37 cellular contexts compared by ENCODE assay signal in the genomic region with DNA sequence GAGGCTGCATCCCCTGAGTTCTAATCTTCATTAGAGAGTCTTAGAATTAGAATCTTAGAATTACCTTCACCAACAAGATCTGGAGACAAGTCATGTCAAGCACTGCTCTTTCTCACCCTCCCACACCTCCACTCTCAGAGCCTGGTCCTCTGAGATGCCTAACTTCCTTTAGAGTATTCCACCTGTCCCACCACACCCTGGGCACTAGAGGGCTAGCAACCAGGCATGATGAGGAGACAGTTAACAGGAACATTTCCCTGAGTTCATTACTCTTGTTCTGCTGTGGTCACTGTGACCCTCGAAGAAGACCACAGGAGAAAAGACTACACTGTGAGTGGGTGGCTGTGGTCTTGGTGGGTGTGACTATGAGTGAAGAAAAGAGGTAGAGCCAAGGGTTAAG. TPM values are rescaled to one million over a fixed set of nuclear protein-coding genes. Genes with fewer than 3 reads are reported as not detected.
DNase-seq lines count a peak whose midpoint lies in the region; ATAC-seq, FAIRE-seq and TF ChIP-seq lines count a peak whose summit lies in the region.
"Had no signal": no experiment of that assay in that cellular context is flagged by ENCODE, and none has a peak within 500 bp of the region (broad histone marks: within the 10 kb centered on the region; RNA-seq: fewer than 3 reads in every experiment).

No MANE protein-coding gene starts in this region.

- H3K79me1 ChIP-seq in H9 (ENCODE audit: insufficient read depth, low read depth, low read length, poor library complexity, severe bottlenecking) = no peaks in the 10 kb centered on the region

- H3K14ac ChIP-seq in H9 (ENCODE audit: insufficient read depth, low read length) = no peak overlapping the region

- no peaks in the 10 kb centered on the region for H3K23me2 ChIP-seq in H9 (ENCODE audit: insufficient read length, low read depth, low read length, poor library complexity, severe bottlenecking)

- H3K4me1 ChIP-seq in BE2C (peaks cover 28% of the 10 kb centered on the region), H9 (ENCODE audit: insufficient read depth, low read length) (peaks cover 3% of the 10 kb centered on the region; the same call in 1 of the 2 replicates), Panc1 (ENCODE audit: control insufficient read depth, insufficient read depth, low read length) (no peaks in the 10 kb centered on the region), keratinocyte (ENCODE audit: control insufficient read depth, extremely low read depth, insufficient read depth, low read length) (no peaks in the 10 kb centered on the region)
- H3K4me1 ChIP-seq: pancreas, spleen, stomach, uterus had no signal

- H3K79me2 ChIP-seq in H9 (ENCODE audit: insufficient read depth, low read length) = no peaks in the 10 kb centered on the region
- no peaks in the 10 kb centered on the region for H3K79me2 ChIP-seq in keratinocyte (ENCODE audit: control insufficient read depth, insufficient read depth, low read length)

- no peak overlapping the region for H3K4ac ChIP-seq in H9 (ENCODE audit: low read depth, low read length)

- TF ChIP-seq CTCF in BE2C (IDR thresholded peaks at IDR 0.05; ENCODE audit: low read depth, low read length) (peak; percentile 17; the same call in 1 of the 2 replicates), H9 (conservative IDR thresholded peaks at IDR 0.05) (peak; percentile 59), Panc1 (IDR thresholded peaks at IDR 0.05) (peak; percentile 24), keratinocyte (optimal IDR thresholded peaks at IDR 0.05 in 1 of 3, IDR thresholded peaks at IDR 0.05 in 1 of 3, conservative IDR thresholded peaks at IDR 0.05 in 1 of 3; ENCODE audit: extremely low read depth in 1 of 3, insufficient read depth in 2 of 3, low read length in 3 of 3) (peak in 2 of 3 experiments; percentile 6 to 14)

- H3K36me3 Mint-ChIP-seq in H9 (ENCODE audit: insufficient read depth in 1 of 3, low read depth in 3 of 3) = no peaks in the 10 kb centered on the region
- H3K36me3 Mint-ChIP-seq: brain; CD4-positive, alpha-beta memory T cell had no signal

- H2BK20ac ChIP-seq in H9 (ENCODE audit: low read depth, low read length, poor library complexity, severe bottlenecking) = no peak overlapping the region

- no peak overlapping the region for H3K4me2 ChIP-seq in H9 (ENCODE audit: insufficient read depth, insufficient read length, low read length)
- H3K4me2 ChIP-seq in keratinocyte (ENCODE audit: control insufficient read depth, extremely low read depth, insufficient read depth, low read depth, low read length) = no peak overlapping the region

- no CpG with 5 or more reads among the region's 1 CpG for WGBS in H9 (ENCODE audit: extremely low coverage, insufficient read length, low lambda C conversion rate)

- H3K4me3 ChIP-seq in BE2C (ENCODE audit: low read depth, low read length) = no peak overlapping the region
- H3K4me3 ChIP-seq in Panc1 (ENCODE audit: low read depth in 2 of 2, low read length in 2 of 2) = no peak overlapping the region
- H3K4me3 ChIP-seq in keratinocyte (ENCODE audit: control insufficient read depth in 2 of 3, extremely low read depth in 1 of 3, insufficient read depth in 2 of 3, low read depth in 1 of 3, low read length in 3 of 3) = no peak overlapping the region
- H3K4me3 ChIP-seq: dorsolateral prefrontal cortex, pancreas, spleen, stomach, uterus had no signal

- dilution Hi-C loops in keratinocyte (cut with MboI; ENCODE audit: extremely low pct_ligation_motif_present, low sequenced_read_pairs) = no loop called here

- FAIRE-seq in keratinocyte (lab: Jason Lieb, UNC) (no peak), frontal cortex (lab: Jason Lieb, UNC) (no peak)
- FAIRE-seq: GM12891, H54, pancreas, TTC549 had no signal

- no peak for DNase-seq in BE2C
- no peak for DNase-seq in H9
- DNase-seq in Panc1 (ENCODE audit: low read depth, low spot score) = no peak
- DNase-seq in keratinocyte (ENCODE audit: low read depth, low spot score) = no peak
- DNase-seq in globus pallidus (ENCODE audit: low spot score) = no peak
- no peak for DNase-seq in frontal cortex (ENCODE audit: low spot score in 2 of 2)
- DNase-seq in DMS79 treated with DMSO at 0.1 percent for 48 hours (lab: John Stamatoyannopoulos, UW) = no peak
- DNase-seq: activated CD4-positive, alpha-beta T cell treated with anti-CD3 and anti-CD28 coated beads for 1 hour; activated CD8-positive, alpha-beta memory T cell treated with anti-CD3 and anti-CD28 coated beads, Interleukin-2, amount 50 U/mL, for 48 hours; activated CD8-positive, alpha-beta T cell treated with anti-CD3 and anti-CD28 coated beads for 36 hours; activated naive CD4-positive, alpha-beta T cell treated with anti-CD3 and anti-CD28 coated beads, Interleukin-2, amount 50 U/mL, for 16 hours; AML-193; CD4-positive, alpha-beta memory T cell; dorsolateral prefrontal cortex; hippocampal formation; IMR-90; left cardiac atrium; NCI-H1092 treated with DMSO at 0.1 percent for 48 hours; NCI-H187; NCI-H2171; NCI-H82; nephron progenitor cell; OCI-M1; pancreas; right cardiac atrium; spleen; stimulated activated CD4-positive, alpha-beta T cell treated with anti-CD3 and anti-CD28 coated beads, Interleukin-2, amount 100 ng/mL, for 24 hours; stomach; T-helper 17 cell; uterus had no signal

- H3K18ac ChIP-seq in H9 (ENCODE audit: insufficient read length, low read depth, low read length) = no peak overlapping the region

- no peaks in the 10 kb centered on the region for H3K27me3 Mint-ChIP-seq in H9 (ENCODE audit: low read depth)

- no peak overlapping the region for H2AK5ac ChIP-seq in H9 (ENCODE audit: insufficient read length, low read length)

- no peak overlapping the region for H2BK5ac ChIP-seq in H9 (ENCODE audit: insufficient read length, low read length)

- no peak overlapping the region for H2BK12ac ChIP-seq in H9 (ENCODE audit: insufficient read length, low read depth, low read length)

- no TSS peak for BruUV-seq in Panc1 (replicated peaks; lab: Mats Ljungman, UMichigan)

- H3K23ac ChIP-seq in H9 (ENCODE audit: insufficient read length, low read depth, low read length) = no peak overlapping the region

- H3K9me1 ChIP-seq in keratinocyte (ENCODE audit: control insufficient read depth, extremely low read depth, insufficient read depth, low read length) = no peaks in the 10 kb centered on the region

- no peak for ATAC-seq in Panc1
- no peak for ATAC-seq in GM18868 (IDR thresholded peaks at IDR 0.05; ENCODE audit: unreplicated experiment)
- ATAC-seq: activated CD8-positive, alpha-beta T cell treated with anti-CD3 and anti-CD28 coated beads for 36 hours; activated T-helper 17 cell treated with anti-CD3 and anti-CD28 coated beads, Interleukin-2, amount 50 U/mL, for 72 hours; left cardiac atrium; pancreas; right cardiac atrium; SK-N-SH treated with all-trans-retinoic acid at 6 μM for 48 hours; T-helper 17 cell had no signal

- no peak overlapping the region for H3K27ac Mint-ChIP-seq in H9
- H3K27ac Mint-ChIP-seq: activated CD8-positive, alpha-beta T cell treated with anti-CD3 and anti-CD28 coated beads for 36 hours; activated T-helper 17 cell treated with anti-CD3 and anti-CD28 coated beads, Interleukin-2, amount 50 U/mL, for 72 hours; brain; CD4-positive, alpha-beta memory T cell; nephron progenitor cell; T-helper 17 cell had no signal

- H3K27me3 ChIP-seq in BE2C (no peaks in the 10 kb centered on the region), H9 (ENCODE audit: insufficient read depth, low read length) (no peaks in the 10 kb centered on the region), Panc1 (ENCODE audit: control insufficient read depth, insufficient read depth, low read length) (peaks cover 11% of the 10 kb centered on the region), keratinocyte (ENCODE audit: control insufficient read depth, extremely low read depth, insufficient read depth, low read length) (peaks cover 3% of the 10 kb centered on the region)
- H3K27me3 ChIP-seq: pancreas, uterus had no signal

- POLR2A ChIA-PET in Panc1 (lab: Charles Lee) = no interaction called here

- no peak overlapping the region for H4K5ac ChIP-seq in H9 (ENCODE audit: insufficient read length, low read depth, low read length)

- in situ Hi-C loops in Panc1 (cut with HindIII; ENCODE audit: low pct_unique_long_range_greater_than_20kb, low sequenced_read_pairs) = no loop called here

- no peaks in the 10 kb centered on the region for H3K9me3 ChIP-seq in BE2C
- no peaks in the 10 kb centered on the region for H3K9me3 ChIP-seq in H9 (ENCODE audit: control insufficient read depth, low read depth, low read length)
- H3K9me3 ChIP-seq in Panc1 (ENCODE audit: control insufficient read depth, insufficient read depth, low read depth, low read length) = no peaks in the 10 kb centered on the region
- no peaks in the 10 kb centered on the region for H3K9me3 ChIP-seq in keratinocyte (ENCODE audit: control insufficient read depth, low read depth, low read length)
- H3K9me3 ChIP-seq: pancreas, spleen, stomach, uterus had no signal

- intact Hi-C loops in Panc1 (cut with micrococcal nuclease; ENCODE audit: unreplicated experiment) = no loop called here

- no peaks in the 10 kb centered on the region for H3K9me3 Mint-ChIP-seq in H9
- H3K9me3 Mint-ChIP-seq: activated CD8-positive, alpha-beta T cell treated with anti-CD3 and anti-CD28 coated beads for 36 hours; activated T-helper 17 cell treated with anti-CD3 and anti-CD28 coated beads, Interleukin-2, amount 50 U/mL, for 72 hours; CD4-positive, alpha-beta memory T cell; nephron progenitor cell had no signal

- no peak overlapping the region for H2BK120ac ChIP-seq in H9 (ENCODE audit: low read depth, low read length, poor library complexity, severe bottlenecking)

- no peak overlapping the region for H2AFZ ChIP-seq in H9 (ENCODE audit: low read length)
- no peak overlapping the region for H2AFZ ChIP-seq in keratinocyte (ENCODE audit: control insufficient read depth, low read length)

- CTCF ChIA-PET in Panc1 (lab: Charles Lee) = no interaction called here

- H3K9ac ChIP-seq in H9 (ENCODE audit: extremely low read depth, insufficient read length, low read length) (no peak overlapping the region), keratinocyte (ENCODE audit: control insufficient read depth, extremely low read depth, insufficient read depth, low read length) (no peak overlapping the region)

- peaks cover 11 to 16% of the 10 kb centered on the region in 2 experiments for H3K4me1 Mint-ChIP-seq in H9
- H3K4me1 Mint-ChIP-seq: activated T-helper 17 cell treated with anti-CD3 and anti-CD28 coated beads, Interleukin-2, amount 50 U/mL, for 72 hours; CD4-positive, alpha-beta memory T cell; T-helper 17 cell had no signal

- H3K36me3 ChIP-seq in BE2C (no peaks in the 10 kb centered on the region), Panc1 (ENCODE audit: control insufficient read depth, insufficient read depth, low read length) (no peaks in the 10 kb centered on the region), keratinocyte (ENCODE audit: control insufficient read depth in 2 of 2, extremely low read depth in 1 of 2, insufficient read depth in 2 of 2, low read length in 2 of 2) (no peaks in the 10 kb centered on the region)
- H3K36me3 ChIP-seq: pancreas, spleen, stomach, uterus had no signal

- no peak overlapping the region for H2BK15ac ChIP-seq in H9 (ENCODE audit: low read depth, low read length)

- H4K8ac ChIP-seq in H9 (replicated peaks; ENCODE audit: insufficient read length, low read depth, low read length) = no peak overlapping the region

- H3K27ac ChIP-seq in H9 (ENCODE audit: insufficient read length, low read depth, low read length) (no peak overlapping the region), Panc1 (ENCODE audit: low read length) (no peak overlapping the region), keratinocyte (ENCODE audit: control insufficient read depth, insufficient read depth, low read length) (no peak overlapping the region)
- H3K27ac ChIP-seq: dorsolateral prefrontal cortex, pancreas, spleen, stomach, uterus had no signal

- H4K91ac ChIP-seq in H9 (ENCODE audit: insufficient read length, low read depth, low read length) = no peak overlapping the region

- no peak overlapping the region for H3T11ph ChIP-seq in H9 (ENCODE audit: low read length)

- H4K20me1 ChIP-seq in H9 (ENCODE audit: control insufficient read depth, insufficient read depth, insufficient read length) (no peaks in the 10 kb centered on the region), keratinocyte (ENCODE audit: control insufficient read depth, extremely low read depth, insufficient read depth, low read length) (no peaks in the 10 kb centered on the region)

- no peak overlapping the region for H3K4me3 Mint-ChIP-seq in H9
- H3K4me3 Mint-ChIP-seq: activated CD8-positive, alpha-beta T cell treated with anti-CD3 and anti-CD28 coated beads for 36 hours; activated T-helper 17 cell treated with anti-CD3 and anti-CD28 coated beads, Interleukin-2, amount 50 U/mL, for 72 hours; brain; CD4-positive, alpha-beta memory T cell; nephron progenitor cell; T-helper 17 cell had no signal

- no peak overlapping the region for H3K56ac ChIP-seq in H9 (ENCODE audit: insufficient read length, low read depth, low read length)

RNA-seq across cellular contexts. Expression of a gene that starts 25.2 kb away (rescaled TPM):
- polyA plus RNA-seq in BE2C (2012; ENCODE audit: insufficient read depth, insufficient read length, low read depth) = 127 TPM
- 67.1 and 67.5 TPM in 2 replicates for total RNA-seq in H9 (2021)
- 82.3 TPM for total RNA-seq in Panc1 (2021; ENCODE audit: unreplicated experiment)
- 13.3 TPM for polyA plus RNA-seq in Panc1 (2012; ENCODE audit: insufficient read length)
- 3.3 to 5.5 TPM (median 3.6 TPM) in 3 replicates for polyA plus RNA-seq in keratinocyte
- 3.0 TPM for polyA plus RNA-seq in keratinocyte (2011; ENCODE audit: low read depth)
- 6.5 and 8.0 TPM in 2 replicates for polyA plus RNA-seq in keratinocyte (2011; cell fraction: cytosol; rRNA removed)
- 26.0 and 29.5 TPM in 2 replicates for polyA plus RNA-seq in keratinocyte (2011; cell fraction: nucleus; rRNA removed)
- polyA plus RNA-seq in keratinocyte (2012; ENCODE audit: low replicate concordance) = 2.9 and 5.4 TPM in 2 replicates
- polyA minus RNA-seq in keratinocyte = 15.2 to 26.2 TPM (median 16.9 TPM) in 3 replicates
- polyA minus RNA-seq in keratinocyte (2011; cell fraction: cytosol; rRNA and poly(A)+ RNA removed) = 29.9 TPM
- 58.6 and 97.7 TPM in 2 replicates for polyA minus RNA-seq in keratinocyte (2011; cell fraction: nucleus; rRNA and poly(A)+ RNA removed)
- 490 TPM for total RNA-seq in frontal cortex
- total RNA-seq: CD4-positive, alpha-beta memory T cell had no signal
